Comparison of ENCODE assay signal across 8 cellular contexts in genomic region chr16:14284930-14285541, GRCh38.
A peak's percentile ranks its signal among the peaks of the same experiment; 100 is the strongest.
DNase-seq lines count a peak whose midpoint lies in the region; ATAC-seq and TF ChIP-seq lines count a peak whose summit lies in the region.

No MANE protein-coding gene starts in this region.

- no peaks in the 10 kb centered on the region for H3K27me3 ChIP-seq in OCI-LY3 (ENCODE audit: low read depth, low read length)
- no peaks in the 10 kb centered on the region for H3K27me3 ChIP-seq in colonic mucosa

- H3K9ac ChIP-seq in OCI-LY3 (ENCODE audit: low read length) (peak overlapping the region; percentile 74), colonic mucosa (ENCODE audit: low read depth in 2 of 2, low read length in 2 of 2) (peak overlapping the region; percentile 69 to 79)

- H3K4me2 ChIP-seq in OCI-LY3 (ENCODE audit: low read length) = peak overlapping the region; percentile 84

- ATAC-seq in GM19467 (IDR thresholded peaks at IDR 0.05; ENCODE audit: unreplicated experiment) (peak; percentile 25), HG03460 (IDR thresholded peaks at IDR 0.05; ENCODE audit: unreplicated experiment) (peak; percentile 45)

- H4K20me1 ChIP-seq in OCI-LY3 (ENCODE audit: insufficient read depth, low read length) = no peaks in the 10 kb centered on the region

- H3K36me3 ChIP-seq in OCI-LY3 (replicated peaks; ENCODE audit: low read depth, low read length) (no peaks in the 10 kb centered on the region), colonic mucosa (no peaks in the 10 kb centered on the region)

- H3K9me3 ChIP-seq in OCI-LY3 (ENCODE audit: insufficient read depth, low read length) (peaks cover 10% of the 10 kb centered on the region; the same call in 1 of the 2 replicates), colonic mucosa (no peaks in the 10 kb centered on the region)

- H3K4me1 ChIP-seq in OCI-LY3 (ENCODE audit: low read length) (peaks cover 12% of the 10 kb centered on the region), colonic mucosa (peaks cover 4% of the 10 kb centered on the region)

- H3K4me3 Mint-ChIP-seq in type B pancreatic cell = peak overlapping the region; percentile 91

- TF ChIP-seq CTCF in OCI-LY3 (IDR thresholded peaks at IDR 0.05; ENCODE audit: low read depth, low read length) = peak; percentile 60
- no peak for TF ChIP-seq CTCF in colonic mucosa (IDR thresholded peaks at IDR 0.05)
- TF ChIP-seq CTCF in type B pancreatic cell (conservative IDR thresholded peaks at IDR 0.05) = peak; percentile 57

- H3K4me3 ChIP-seq in OCI-LY3 (ENCODE audit: low read length) = peak overlapping the region; percentile 91
- peak overlapping the region; percentile 83 for H3K4me3 ChIP-seq in colonic mucosa

- H3K36me3 Mint-ChIP-seq in type B pancreatic cell = peaks cover 3% of the 10 kb centered on the region

- intact Hi-C loops in colonic mucosa (cut with DNase I) = loop anchor here (5.0 kb wide), 1 partner anchor 363 kb away; the partner anchor contains the start of gene ERCC4

- no peaks in the 10 kb centered on the region for H3K79me2 ChIP-seq in OCI-LY3 (ENCODE audit: low read length)

- H3K27ac Mint-ChIP-seq in type B pancreatic cell = peak overlapping the region; percentile 77

- H3K27me3 Mint-ChIP-seq in type B pancreatic cell = peaks cover 5% of the 10 kb centered on the region

- H2AFZ ChIP-seq in OCI-LY3 (ENCODE audit: low read depth, low read length) = peak overlapping the region; percentile 96

- peaks cover 7% of the 10 kb centered on the region for H3K4me1 Mint-ChIP-seq in type B pancreatic cell (ENCODE audit: unreplicated experiment)

- peak; percentile 67 for DNase-seq in ELR (ENCODE audit: low read depth)
- no peak for DNase-seq in colonic mucosa
- peak; percentile 70 to 78 for DNase-seq in lung microvascular endothelial cell (ENCODE audit: low read depth in 2 of 2)
- no peak for DNase-seq in type B pancreatic cell (ENCODE audit: extremely low spot score, unreplicated experiment)
- no peak for DNase-seq in amniotic stem cell (lab: John Stamatoyannopoulos, UW)

- peaks cover 8% of the 10 kb centered on the region for H3K9me3 Mint-ChIP-seq in type B pancreatic cell

- H3K27ac ChIP-seq in OCI-LY3 (ENCODE audit: low read length) = peak overlapping the region; percentile 33
- H3K27ac ChIP-seq in colonic mucosa = peak overlapping the region; percentile 86

Comparison
In these comparisons a context has a peak if more than half of its experiments do, and no peak if none do; other contexts are left out.
1. DNase-seq: peak in ELR (single experiment) and lung microvascular endothelial cell (2 of 2); none in colonic mucosa (single experiment), type B pancreatic cell (single experiment) and amniotic stem cell (single experiment).